ENCODE assay signal across 14 cellular contexts in the genomic region with DNA sequence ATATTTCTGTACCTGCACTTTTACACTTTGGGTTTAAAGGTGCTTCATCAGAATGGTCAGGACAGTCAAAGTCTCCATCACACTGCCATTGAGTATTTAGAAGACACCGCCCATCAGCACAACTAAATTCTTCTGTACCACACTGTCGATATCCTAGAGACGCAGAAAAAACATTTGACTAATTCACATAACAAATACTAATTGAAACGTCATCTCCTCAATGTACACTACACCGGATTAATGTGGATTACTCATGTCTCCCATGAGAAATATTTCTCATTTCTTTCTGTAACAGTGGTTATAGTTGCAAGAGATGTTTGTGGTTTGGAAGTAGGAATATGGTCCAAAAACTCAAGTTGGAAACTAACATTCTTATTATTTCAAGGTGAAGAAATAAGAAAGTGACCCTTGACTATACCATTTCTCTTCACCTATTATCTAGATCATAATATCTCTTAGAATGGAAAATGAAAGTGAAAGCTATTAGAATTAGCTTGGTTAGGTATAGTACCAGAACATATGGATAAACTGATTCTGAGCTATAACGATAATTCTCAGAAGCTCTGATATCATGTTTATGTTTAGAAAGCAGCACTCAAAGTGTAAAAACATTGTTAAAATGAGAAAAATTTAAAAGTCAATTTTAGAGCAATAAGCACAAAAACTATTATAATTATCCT.
DNase-seq lines count a peak whose midpoint lies in the region; ATAC-seq and TF ChIP-seq lines count a peak whose summit lies in the region.
"Had no signal": no experiment of that assay in that cellular context is flagged by ENCODE, and none has a peak within 500 bp of the region (broad histone marks: within the 10 kb centered on the region; RNA-seq: fewer than 3 reads in every experiment).

No MANE protein-coding gene starts in this region.

- no peaks in the 10 kb centered on the region for H3K4me1 ChIP-seq in right atrium auricular region
- H3K4me1 ChIP-seq: BLaER1, lower lobe of right lung had no signal

- no peak overlapping the region for H3K27ac ChIP-seq in right atrium auricular region
- H3K27ac ChIP-seq: BLaER1, lower lobe of right lung, SK-N-MC had no signal

- H3K4me3 ChIP-seq in right atrium auricular region = no peak overlapping the region
- H3K4me3 ChIP-seq: BLaER1, lower lobe of right lung, SK-N-MC had no signal

- ATAC-seq in GM18858 (IDR thresholded peaks at IDR 0.05; ENCODE audit: unreplicated experiment) = no peak
- ATAC-seq: lower lobe of right lung had no signal

- H3K36me3 ChIP-seq in right atrium auricular region = no peaks in the 10 kb centered on the region
- H3K36me3 ChIP-seq: BLaER1, lower lobe of right lung had no signal

- no peaks in the 10 kb centered on the region for H3K27me3 ChIP-seq in right atrium auricular region
- H3K27me3 ChIP-seq: BLaER1 had no signal

- TF ChIP-seq CTCF in right atrium auricular region (IDR thresholded peaks at IDR 0.05) = no peak

- DNase-seq in AG08395 (ENCODE audit: low spot score) (peak; percentile 43), HT1080 (ENCODE audit: low read depth) (peak; percentile 75), amniotic stem cell (lab: John Stamatoyannopoulos, UW) (peak; percentile 37), glomerular visceral epithelial cell (ENCODE audit: extremely low spot score) (peak; percentile 50), T-helper 9 cell (no peak), right atrium auricular region (ENCODE audit: low spot score) (no peak)
- DNase-seq in stimulated activated naive CD4-positive, alpha-beta T cell (lab: John Stamatoyannopoulos, UW) = no peak
- DNase-seq: activated CD4-positive, CD25-positive, alpha-beta regulatory T cell treated with anti-CD3 and anti-CD28 coated beads, Interleukin-2, amount 50 U/mL, for 72 hours; GF-D8; lower lobe of right lung; NCI-H526 had no signal

- H3K9me3 ChIP-seq in right atrium auricular region = no peaks in the 10 kb centered on the region
- H3K9me3 ChIP-seq: BLaER1, lower lobe of right lung had no signal

Comparison
In these comparisons a context has a peak if more than half of its experiments do, and no peak if none do; other contexts are left out.
1. DNase-seq: peak in AG08395 (single experiment), HT1080 (single experiment), amniotic stem cell (single experiment) and glomerular visceral epithelial cell (single experiment); none in T-helper 9 cell (single experiment), stimulated activated naive CD4-positive, alpha-beta T cell (0 of 6) and right atrium auricular region (single experiment).